ENCODE assay signal across 13 cellular contexts in the genomic region with DNA sequence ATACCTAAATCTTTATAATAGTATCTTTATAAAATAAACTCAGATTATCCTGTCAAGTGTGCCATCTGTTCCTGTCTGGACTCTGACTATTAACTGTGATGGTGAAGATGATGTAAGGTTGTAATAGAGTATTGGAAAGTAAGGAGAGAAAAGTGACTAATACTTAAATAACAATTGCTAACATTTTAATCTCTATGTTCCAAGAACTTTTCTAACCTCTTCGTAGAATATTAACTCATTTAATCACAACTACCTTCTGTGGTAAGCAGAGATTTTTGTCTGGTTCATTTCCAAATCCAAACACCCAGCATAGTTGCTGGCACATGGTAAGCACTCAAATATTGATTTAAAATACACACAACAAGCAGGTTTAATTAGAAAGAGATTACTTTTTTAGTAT. TPM values are rescaled to one million over a fixed set of nuclear protein-coding genes. Genes with fewer than 3 reads are reported as not detected.
DNase-seq lines count a peak whose midpoint lies in the region; ATAC-seq and TF ChIP-seq lines count a peak whose summit lies in the region.
"Had no signal": no experiment of that assay in that cellular context is flagged by ENCODE, and none has a peak within 500 bp of the region (broad histone marks: within the 10 kb centered on the region; RNA-seq: fewer than 3 reads in every experiment).

No MANE protein-coding gene starts in this region.

- no peaks in the 10 kb centered on the region for H3K9me3 ChIP-seq in right cardiac atrium (ENCODE audit: control insufficient read depth, low read length)

- H3K4me3 ChIP-seq in NB4 (ENCODE audit: low read depth, low read length) (peak overlapping the region; percentile 76), right cardiac atrium (ENCODE audit: low read length) (no peak overlapping the region)

- TF ChIP-seq CTCF in NB4 (IDR thresholded peaks at IDR 0.05; ENCODE audit: low read depth, low read length) (no peak), brain (conservative IDR thresholded peaks at IDR 0.05) (no peak), osteocyte (IDR thresholded peaks at IDR 0.05) (no peak)

- H3K27ac ChIP-seq in right cardiac atrium (ENCODE audit: low read length): no peak overlapping the region

- 89% methylated on average over 1 of the region's 1 CpG for WGBS in right cardiac atrium

- peak overlapping the region; percentile 9 for H3K4me3 Mint-ChIP-seq in T-helper 1 cell treated with Interleukin-12 subunit alpha and Interleukin-12 subunit beta and Interleukin-4 antibody, amounts not matched to agents 30 μg/mL and 1 μg/mL, for 36 hours
- H3K4me3 Mint-ChIP-seq in brain (peak overlapping the region; percentile 96 to 98 (median 97)), osteocyte (ENCODE audit: unreplicated experiment) (peak overlapping the region; percentile 92)

- intact Hi-C loops in right cardiac atrium (cut with DNase I): no loop called here

- no peaks in the 10 kb centered on the region for H3K9me3 Mint-ChIP-seq in T-helper 1 cell treated with Interleukin-12 subunit alpha and Interleukin-12 subunit beta and Interleukin-4 antibody, amounts not matched to agents 30 μg/mL and 1 μg/mL, for 36 hours
- H3K9me3 Mint-ChIP-seq in brain (no peaks in the 10 kb centered on the region), osteocyte (ENCODE audit: unreplicated experiment) (no peaks in the 10 kb centered on the region)
- H3K9me3 Mint-ChIP-seq: IgD-negative memory B cell had no signal

- peaks cover 36% of the 10 kb centered on the region for H3K4me1 Mint-ChIP-seq in T-helper 1 cell treated with Interleukin-12 subunit alpha and Interleukin-12 subunit beta and Interleukin-4 antibody, amounts not matched to agents 30 μg/mL and 1 μg/mL, for 36 hours (ENCODE audit: low read depth)
- H3K4me1 Mint-ChIP-seq in brain (peaks cover 67% of the 10 kb centered on the region), osteocyte (ENCODE audit: unreplicated experiment) (peaks cover 43% of the 10 kb centered on the region)

- H3K27me3 Mint-ChIP-seq in T-helper 1 cell treated with Interleukin-12 subunit alpha and Interleukin-12 subunit beta and Interleukin-4 antibody, amounts not matched to agents 30 μg/mL and 1 μg/mL, for 36 hours (ENCODE audit: low read depth): no peaks in the 10 kb centered on the region
- H3K27me3 Mint-ChIP-seq in brain (peaks cover 8% of the 10 kb centered on the region), osteocyte (ENCODE audit: unreplicated experiment) (no peaks in the 10 kb centered on the region)
- H3K27me3 Mint-ChIP-seq: IgD-negative memory B cell had no signal

- no peak for DNase-seq in T-helper 1 cell
- no peak for DNase-seq in NB4 (ENCODE audit: low read depth)
- DNase-seq in osteocyte (ENCODE audit: extremely low spot score, unreplicated experiment): no peak
- no peak for DNase-seq in NCI-H1092 treated with DMSO at 0.1 percent for 48 hours (lab: John Stamatoyannopoulos, UW)
- DNase-seq in right cardiac atrium: no peak
- no peak for DNase-seq in central memory CD4-positive, alpha-beta T cell
- DNase-seq: 8988T, mesendoderm, NCI-H2081, T1000 had no signal

- peaks cover 20% of the 10 kb centered on the region for H3K36me3 Mint-ChIP-seq in T-helper 1 cell treated with Interleukin-12 subunit alpha and Interleukin-12 subunit beta and Interleukin-4 antibody, amounts not matched to agents 30 μg/mL and 1 μg/mL, for 36 hours (ENCODE audit: low read depth)
- H3K36me3 Mint-ChIP-seq in brain: peaks cover 32% of the 10 kb centered on the region
- peaks cover 11% of the 10 kb centered on the region for H3K36me3 Mint-ChIP-seq in osteocyte (ENCODE audit: unreplicated experiment)

- TF ChIP-seq POLR2A in NB4 (IDR thresholded peaks at IDR 0.05; ENCODE audit: extremely low read depth, insufficient read length): no peak

- H3K27ac Mint-ChIP-seq in T-helper 1 cell treated with Interleukin-12 subunit alpha and Interleukin-12 subunit beta and Interleukin-4 antibody, amounts not matched to agents 30 μg/mL and 1 μg/mL, for 36 hours: no peak overlapping the region
- H3K27ac Mint-ChIP-seq in brain: peak overlapping the region in 3 of 5 experiments; percentile 43 to 100 (median 100)
- no peak overlapping the region for H3K27ac Mint-ChIP-seq in osteocyte (ENCODE audit: unreplicated experiment)

- H3K4me1 ChIP-seq in right cardiac atrium (ENCODE audit: control insufficient read depth, insufficient read depth, low read length): peaks cover 4% of the 10 kb centered on the region

- H3K27me3 ChIP-seq in right cardiac atrium (ENCODE audit: control insufficient read depth, insufficient read depth): no peaks in the 10 kb centered on the region

- no peak for ATAC-seq in right cardiac atrium

RNA-seq across cellular contexts. Expression of gene TNPO3, which starts 2.5 kb away (rescaled TPM):
- polyA plus RNA-seq in brain (ENCODE audit: insufficient read depth, low read depth, low replicate concordance) (33.1 TPM), right cardiac atrium (12.2 TPM)
- total RNA-seq in osteocyte (46.0 and 46.2 TPM in 2 replicates), right cardiac atrium (10 to 100 TPM; 23.0 to 29.5 (median 27.2) TPM)

Comparison
In these comparisons a context has a peak if more than half of its experiments do, and no peak if none do; other contexts are left out.
1. H3K27ac Mint-ChIP-seq: peak in brain (3 of 5); none in T-helper 1 cell treated with Interleukin-12 subunit alpha and Interleukin-12 subunit beta and Interleukin-4 antibody, amounts not matched to agents 30 μg/mL and 1 μg/mL, for 36 hours (single experiment) and osteocyte (single experiment).
2. H3K4me3 Mint-ChIP-seq: peak in every context shown above with its lines; median percentile 97 in brain; 92 in osteocyte; 9 in T-helper 1 cell treated with Interleukin-12 subunit alpha and Interleukin-12 subunit beta and Interleukin-4 antibody, amounts not matched to agents 30 μg/mL and 1 μg/mL, for 36 hours.